Comparison of ENCODE assay signal across 34 cellular contexts in the genomic region with DNA sequence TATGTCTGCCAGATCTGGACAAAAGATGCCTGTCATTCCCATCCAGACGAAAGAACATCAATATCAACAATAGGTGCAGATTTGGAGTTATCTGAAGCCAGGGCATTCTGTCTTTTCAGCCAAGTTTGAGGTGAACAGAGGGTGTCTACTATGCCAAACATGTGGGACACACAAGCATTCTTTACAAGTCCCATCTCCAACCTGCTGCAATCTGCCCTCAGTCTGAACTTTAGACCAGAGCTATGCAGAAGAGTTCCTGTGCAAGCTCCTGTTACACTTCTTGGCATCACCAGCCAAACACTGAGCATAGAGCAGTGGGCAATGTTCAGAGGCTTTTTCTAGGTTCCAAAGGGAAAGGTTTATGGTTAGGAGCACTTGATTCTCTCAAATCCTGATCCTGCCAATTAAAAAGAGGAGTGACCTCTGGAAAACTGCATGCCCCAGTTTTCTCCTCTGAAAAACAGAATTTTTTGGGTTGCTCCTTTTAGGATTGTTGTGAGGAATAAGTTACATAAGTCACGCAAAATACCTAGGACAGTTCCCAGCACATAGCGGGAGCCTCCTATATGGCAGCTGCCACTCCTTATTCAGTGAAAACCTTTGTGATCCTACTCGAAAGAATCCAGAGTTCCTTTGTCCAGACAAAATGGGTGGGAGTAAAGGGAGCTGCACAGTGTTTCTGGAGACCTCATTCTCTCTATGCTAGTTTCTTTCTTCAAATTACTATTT.
DNase-seq lines count a peak whose midpoint lies in the region; ATAC-seq and TF ChIP-seq lines count a peak whose summit lies in the region.
"Had no signal": no experiment of that assay in that cellular context is flagged by ENCODE, and none has a peak within 500 bp of the region (broad histone marks: within the 10 kb centered on the region; RNA-seq: fewer than 3 reads in every experiment).

No MANE protein-coding gene starts in this region.

- peak overlapping the region; percentile 23 for H3K27ac Mint-ChIP-seq in mesothelial cell of epicardium
- H3K27ac Mint-ChIP-seq in CD8-positive, alpha-beta memory T cell: no peak overlapping the region
- H3K27ac Mint-ChIP-seq: activated CD4-positive, alpha-beta memory T cell treated with anti-CD3 and anti-CD28 coated beads for 36 hours; activated naive CD8-positive, alpha-beta T cell treated with anti-CD3 and anti-CD28 coated beads, Interleukin-2, amount 50 U/mL, for 24 hours; CD4-positive, alpha-beta memory T cell; naive B cell; T-helper 2 cell treated with Interferon-gamma antibody and Interleukin-4, amounts not matched to agents 5 μg/mL and 100 μg/mL, for 36 hours had no signal

- H3K9me3 ChIP-seq in testis (no peaks in the 10 kb centered on the region), body of pancreas (no peaks in the 10 kb centered on the region), hepatocyte (ENCODE audit: low read depth) (no peaks in the 10 kb centered on the region)
- no peaks in the 10 kb centered on the region for H3K9me3 ChIP-seq in CD8-positive, alpha-beta memory T cell (ENCODE audit: low read length)
- H3K9me3 ChIP-seq: breast epithelium, right atrium auricular region had no signal

- DNase-seq in AG04449 (ENCODE audit: low read depth, low spot score): peak; percentile 5
- peak; percentile 28 for DNase-seq in M059J (ENCODE audit: low read depth)
- peak; percentile 87 for DNase-seq in choroid plexus epithelial cell (ENCODE audit: low read depth)
- DNase-seq in mesothelial cell of epicardium (ENCODE audit: low spot score in 2 of 2, unreplicated experiment in 2 of 2): no peak
- no peak for DNase-seq in testis
- no peak for DNase-seq in body of pancreas
- no peak for DNase-seq in CD8-positive, alpha-beta memory T cell
- DNase-seq in hepatocyte (ENCODE audit: low spot score): no peak
- DNase-seq: 8988T; activated CD4-positive, alpha-beta memory T cell treated with anti-CD3 and anti-CD28 coated beads for 36 hours; activated CD4-positive, CD25-positive, alpha-beta regulatory T cell treated with anti-CD3 and anti-CD28 coated beads, Interleukin-2, amount 50 U/mL, for 72 hours; activated CD8-positive, alpha-beta memory T cell treated with anti-CD3 and anti-CD28 coated beads, Interleukin-2, amount 50 U/mL, for 4 hours; activated naive CD4-positive, alpha-beta T cell; activated naive CD8-positive, alpha-beta T cell treated with anti-CD3 and anti-CD28 coated beads, Interleukin-2, amount 50 U/mL, for 24 hours; CD4-positive, alpha-beta memory T cell; DMS 273 treated with DMSO at 0.1 percent for 48 hours; effector CD4-positive, alpha-beta T cell; EL; foreskin keratinocyte; heart left ventricle; Karpas-422; naive B cell; NCI-H1417 treated with DMSO at 0.1 percent for 48 hours; NCI-H2081; NCI-H226; NCI-H69; SHP77; stimulated activated naive CD8-positive, alpha-beta T cell treated with anti-CD3 and anti-CD28 coated beads, Interleukin-15, Interleukin-2, amounts not matched to agents 100 U/mL and 50 U/mL, for 24 hours had no signal

- H3K27me3 Mint-ChIP-seq in mesothelial cell of epicardium (ENCODE audit: low read depth): no peaks in the 10 kb centered on the region
- no peaks in the 10 kb centered on the region for H3K27me3 Mint-ChIP-seq in CD8-positive, alpha-beta memory T cell
- H3K27me3 Mint-ChIP-seq: activated CD4-positive, alpha-beta memory T cell treated with anti-CD3 and anti-CD28 coated beads for 36 hours; activated naive CD8-positive, alpha-beta T cell treated with anti-CD3 and anti-CD28 coated beads, Interleukin-2, amount 50 U/mL, for 24 hours; CD4-positive, alpha-beta memory T cell; naive B cell had no signal

- no peaks in the 10 kb centered on the region for H3K27me3 ChIP-seq in testis
- no peaks in the 10 kb centered on the region for H3K27me3 ChIP-seq in body of pancreas
- H3K27me3 ChIP-seq in CD8-positive, alpha-beta memory T cell (ENCODE audit: insufficient read depth, low read length, poor library complexity, severe bottlenecking): no peaks in the 10 kb centered on the region
- H3K27me3 ChIP-seq in hepatocyte: no peaks in the 10 kb centered on the region
- H3K27me3 ChIP-seq: breast epithelium, foreskin keratinocyte, heart left ventricle, right atrium auricular region had no signal

- CTCF ChIA-PET in AG04449 (lab: Yijun Ruan, JAX): no interaction called here
- CTCF ChIA-PET in CD8-positive, alpha-beta memory T cell (lab: Charles Lee): no interaction called here

- POLR2A ChIA-PET in AG04449 (lab: Yijun Ruan, JAX): no interaction called here
- POLR2A ChIA-PET in CD8-positive, alpha-beta memory T cell (lab: Charles Lee): no interaction called here

- H3K27ac ChIP-seq in testis (no peak overlapping the region), body of pancreas (no peak overlapping the region), hepatocyte (no peak overlapping the region)
- H3K27ac ChIP-seq in CD8-positive, alpha-beta memory T cell (ENCODE audit: low read depth, low read length): no peak overlapping the region
- H3K27ac ChIP-seq: breast epithelium, epithelial cell of prostate, foreskin keratinocyte, heart left ventricle, right atrium auricular region had no signal

- H3K9me2 ChIP-seq in hepatocyte (replicated peaks; ENCODE audit: insufficient read depth): no peaks in the 10 kb centered on the region

- no peaks in the 10 kb centered on the region for H4K20me1 ChIP-seq in hepatocyte (ENCODE audit: insufficient read depth, poor library complexity, severe bottlenecking)

- no peaks in the 10 kb centered on the region for H3K4me1 ChIP-seq in testis
- no peaks in the 10 kb centered on the region for H3K4me1 ChIP-seq in body of pancreas
- no peaks in the 10 kb centered on the region for H3K4me1 ChIP-seq in CD8-positive, alpha-beta memory T cell (ENCODE audit: insufficient read depth, low read length)
- H3K4me1 ChIP-seq in hepatocyte (ENCODE audit: insufficient read depth): no peaks in the 10 kb centered on the region
- H3K4me1 ChIP-seq: breast epithelium, foreskin keratinocyte, heart left ventricle, right atrium auricular region had no signal

- no peaks in the 10 kb centered on the region for H3K36me3 Mint-ChIP-seq in mesothelial cell of epicardium
- no peaks in the 10 kb centered on the region for H3K36me3 Mint-ChIP-seq in CD8-positive, alpha-beta memory T cell
- H3K36me3 Mint-ChIP-seq: activated CD4-positive, alpha-beta memory T cell treated with anti-CD3 and anti-CD28 coated beads for 36 hours; CD4-positive, alpha-beta memory T cell; naive B cell had no signal

- H2AFZ ChIP-seq in hepatocyte: no peak overlapping the region

- peaks cover 27% of the 10 kb centered on the region for H3K4me1 Mint-ChIP-seq in mesothelial cell of epicardium
- no peaks in the 10 kb centered on the region for H3K4me1 Mint-ChIP-seq in CD8-positive, alpha-beta memory T cell
- H3K4me1 Mint-ChIP-seq: activated naive CD8-positive, alpha-beta T cell treated with anti-CD3 and anti-CD28 coated beads, Interleukin-2, amount 50 U/mL, for 24 hours; CD4-positive, alpha-beta memory T cell; naive B cell had no signal

- H3K36me3 ChIP-seq in testis (ENCODE audit: low read depth, missing control alignments) (no peaks in the 10 kb centered on the region), body of pancreas (replicated peaks in 1 of 2; ENCODE audit: insufficient read depth in 1 of 2, low read depth in 2 of 2) (no peaks in the 10 kb centered on the region), hepatocyte (replicated peaks; ENCODE audit: insufficient read depth, low read depth) (no peaks in the 10 kb centered on the region)
- H3K36me3 ChIP-seq in CD8-positive, alpha-beta memory T cell (ENCODE audit: insufficient read depth, low read length): no peaks in the 10 kb centered on the region
- H3K36me3 ChIP-seq: breast epithelium, heart left ventricle, right atrium auricular region had no signal

- H3K79me2 ChIP-seq in hepatocyte: no peaks in the 10 kb centered on the region

- TF ChIP-seq POLR2A in testis (IDR thresholded peaks at IDR 0.05): no peak
- TF ChIP-seq POLR2A in body of pancreas (IDR thresholded peaks at IDR 0.05): no peak

- intact Hi-C loops in testis (cut with DNase I; ENCODE audit: low total_unique reads): no loop called here
- intact Hi-C loops in body of pancreas (cut with DNase I): no loop called here

- peaks cover 12% of the 10 kb centered on the region for H3K9me3 Mint-ChIP-seq in mesothelial cell of epicardium
- peaks cover 2 to 22% (median 10%) of the 10 kb centered on the region in 5 donors for H3K9me3 Mint-ChIP-seq in CD8-positive, alpha-beta memory T cell

- H3K4me2 ChIP-seq in hepatocyte: no peak overlapping the region
- H3K4me2 ChIP-seq: smooth muscle cell had no signal

- no peak for ATAC-seq in body of pancreas
- ATAC-seq: activated naive CD8-positive, alpha-beta T cell treated with anti-CD3 and anti-CD28 coated beads, Interleukin-2, amount 50 U/mL, for 24 hours; foreskin keratinocyte; heart left ventricle; Panc1; stimulated activated naive CD8-positive, alpha-beta T cell treated with anti-CD3 and anti-CD28 coated beads, Interleukin-15, Interleukin-2, amounts not matched to agents 100 U/mL and 50 U/mL, for 24 hours had no signal

- H3K4me3 ChIP-seq in AG04449 (ENCODE audit: low read depth, low read length) (no peak overlapping the region), choroid plexus epithelial cell (ENCODE audit: low read depth, low read length) (no peak overlapping the region), testis (no peak overlapping the region), body of pancreas (no peak overlapping the region), hepatocyte (no peak overlapping the region)
- H3K4me3 ChIP-seq in CD8-positive, alpha-beta memory T cell (ENCODE audit: low read length): no peak overlapping the region
- H3K4me3 ChIP-seq: breast epithelium, heart left ventricle, right atrium auricular region, smooth muscle cell had no signal

- WGBS in testis, 2 donors: 75 to 81% methylated on average over 4 of the region's 4 CpGs
- 48 to 59% methylated on average over 4 of the region's 4 CpGs for WGBS in body of pancreas, 2 donors
- WGBS in hepatocyte (ENCODE audit: low lambda C conversion rate, missing lambda C conversion rate): 73% methylated on average over 4 of the region's 4 CpGs

- TF ChIP-seq CTCF in AG04449 (IDR thresholded peaks at IDR 0.05; ENCODE audit: insufficient read depth, low read length, missing control alignments) (no peak), choroid plexus epithelial cell (conservative IDR thresholded peaks at IDR 0.05; ENCODE audit: low read depth, low read length) (no peak), mesothelial cell of epicardium (IDR thresholded peaks at IDR 0.05; ENCODE audit: unreplicated experiment) (no peak), testis (IDR thresholded peaks at IDR 0.05) (no peak), body of pancreas (IDR thresholded peaks at IDR 0.05) (no peak), hepatocyte (IDR thresholded peaks at IDR 0.05; ENCODE audit: poor library complexity) (no peak)

- H3K4me3 Mint-ChIP-seq in mesothelial cell of epicardium: no peak overlapping the region
- H3K4me3 Mint-ChIP-seq in CD8-positive, alpha-beta memory T cell: no peak overlapping the region
- H3K4me3 Mint-ChIP-seq: activated CD4-positive, alpha-beta memory T cell treated with anti-CD3 and anti-CD28 coated beads for 36 hours; activated naive CD8-positive, alpha-beta T cell treated with anti-CD3 and anti-CD28 coated beads, Interleukin-2, amount 50 U/mL, for 24 hours; CD4-positive, alpha-beta memory T cell; naive B cell; T-helper 2 cell treated with Interferon-gamma antibody and Interleukin-4, amounts not matched to agents 5 μg/mL and 100 μg/mL, for 36 hours had no signal

Comparison
In these comparisons a context has a peak if more than half of its experiments do, and no peak if none do; other contexts are left out.
1. DNase-seq: peak in AG04449 (single experiment), M059J (single experiment) and choroid plexus epithelial cell (single experiment); none in mesothelial cell of epicardium (0 of 2), testis (single experiment), body of pancreas (0 of 4), CD8-positive, alpha-beta memory T cell (0 of 5) and hepatocyte (single experiment).